In the genomic region with DNA sequence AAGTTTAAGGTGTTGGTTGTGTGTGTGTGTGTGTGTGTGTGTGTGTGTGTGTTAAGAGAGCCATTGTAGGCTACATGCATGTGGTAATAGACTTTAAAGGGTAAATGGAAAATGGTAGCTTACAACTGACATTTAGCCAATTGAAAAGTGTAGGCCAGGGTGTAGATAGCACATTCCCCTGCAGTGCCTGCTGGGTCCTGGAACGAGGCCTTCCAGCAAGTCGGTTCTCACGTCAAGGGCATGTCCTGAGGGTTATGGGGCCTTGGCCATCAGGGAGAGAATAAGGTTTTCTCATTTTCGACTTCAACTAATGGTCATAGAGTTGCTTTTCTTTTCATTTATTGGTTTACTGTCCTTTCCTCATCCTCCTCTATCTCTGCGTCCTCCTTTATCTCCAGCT, we compare ENCODE assay signal across 13 cellular contexts.
"Had no signal": no experiment of that assay in that cellular context is flagged by ENCODE, and none has a peak within 500 bp of the region (broad histone marks: within the 10 kb centered on the region; RNA-seq: fewer than 3 reads in every experiment).

No MANE protein-coding gene starts in this region.

- H3K27me3 ChIP-seq: dorsolateral prefrontal cortex, thyroid gland, vagina had no signal

- H3K27ac ChIP-seq: dorsolateral prefrontal cortex, lower lobe of right lung, parathyroid adenoma, skin epidermis, thyroid gland, vagina had no signal

- H3K36me3 ChIP-seq: lower lobe of right lung, thyroid gland, vagina had no signal

- H3K36me3 Mint-ChIP-seq: activated CD8-positive, alpha-beta memory T cell treated with anti-CD3 and anti-CD28 coated beads, Interleukin-2, amount 10 ng/mL, durations not matched to agents 7 days and 5 days; mesothelial cell of epicardium had no signal

- ATAC-seq: activated CD8-positive, alpha-beta memory T cell treated with anti-CD3 and anti-CD28 coated beads, Interleukin-2, amount 10 ng/mL, durations not matched to agents 7 days and 5 days; activated T-cell treated with anti-CD3 and anti-CD28 coated beads, Interleukin-2, amount 50 U/mL, for 4 hours; lower lobe of right lung had no signal

- H3K9ac ChIP-seq: parathyroid adenoma had no signal

- H2AFZ ChIP-seq: parathyroid adenoma had no signal

- H3K4me1 ChIP-seq: lower lobe of right lung, parathyroid adenoma, thyroid gland, vagina had no signal

- H3K4me3 Mint-ChIP-seq: activated CD8-positive, alpha-beta memory T cell treated with anti-CD3 and anti-CD28 coated beads, Interleukin-2, amount 10 ng/mL, durations not matched to agents 7 days and 5 days; activated T-cell treated with anti-CD3 and anti-CD28 coated beads, Interleukin-2, amount 50 U/mL, for 4 hours; mesothelial cell of epicardium had no signal

- H3K9me3 ChIP-seq: lower lobe of right lung, thyroid gland, vagina had no signal

- H3K4me3 ChIP-seq: dorsolateral prefrontal cortex, lower lobe of right lung, skin epidermis, thyroid gland, vagina had no signal

- H3K27me3 Mint-ChIP-seq: activated CD8-positive, alpha-beta memory T cell treated with anti-CD3 and anti-CD28 coated beads, Interleukin-2, amount 10 ng/mL, durations not matched to agents 7 days and 5 days had no signal

- H3K9me3 Mint-ChIP-seq: activated T-cell treated with anti-CD3 and anti-CD28 coated beads, Interleukin-2, amount 50 U/mL, for 4 hours; mesothelial cell of epicardium had no signal

- DNase-seq: activated CD4-positive, alpha-beta T cell treated with anti-CD3 and anti-CD28 coated beads for 48 hours; activated CD8-positive, alpha-beta memory T cell treated with anti-CD3 and anti-CD28 coated beads, Interleukin-2, amount 10 ng/mL, durations not matched to agents 7 days and 5 days; activated T-cell treated with anti-CD3 and anti-CD28 coated beads, Interleukin-2, amount 50 U/mL, for 4 hours; hypothalamus; lower lobe of right lung; stimulated activated CD4-positive, alpha-beta T cell treated with anti-CD3 and anti-CD28 coated beads, Interleukin-4, amount 100 ng/mL, for 4 hours; T1000; thyroid gland had no signal

- H3K27ac Mint-ChIP-seq: activated CD8-positive, alpha-beta memory T cell treated with anti-CD3 and anti-CD28 coated beads, Interleukin-2, amount 10 ng/mL, durations not matched to agents 7 days and 5 days; mesothelial cell of epicardium had no signal
